In genomic region chrX:100685284-100685996, GRCh38 we compare ENCODE assay signal across 8 cellular contexts. TPM values are rescaled to one million over a fixed set of nuclear protein-coding genes. Genes with fewer than 3 reads are reported as not detected.
DNase-seq lines count a peak whose midpoint lies in the region; ATAC-seq and TF ChIP-seq lines count a peak whose summit lies in the region.

No MANE protein-coding gene starts in this region.

- H3K4me3 ChIP-seq in colonic mucosa, result no peak overlapping the region
- H3K4me3 ChIP-seq in lower leg skin (ENCODE audit: low read depth, poor library complexity, severe bottlenecking), result no peak overlapping the region

- H3K9ac ChIP-seq in colonic mucosa (ENCODE audit: low read depth in 2 of 2, low read length in 2 of 2), result no peak overlapping the region

- peak; percentile 58 for ATAC-seq in GM19025 (IDR thresholded peaks at IDR 0.05; ENCODE audit: low read depth, unreplicated experiment)
- ATAC-seq in HG03342 (IDR thresholded peaks at IDR 0.05; ENCODE audit: unreplicated experiment), result peak; percentile 82
- ATAC-seq in activated CD4-positive, alpha-beta T cell treated with anti-CD3 and anti-CD28 coated beads for 36 hours, result peak; percentile 84

- no peaks in the 10 kb centered on the region for H3K9me3 Mint-ChIP-seq in activated CD4-positive, alpha-beta T cell treated with anti-CD3 and anti-CD28 coated beads for 36 hours (ENCODE audit: low read depth)

- TF ChIP-seq POLR2A in lower leg skin (IDR thresholded peaks at IDR 0.05), result no peak

- TF ChIP-seq CTCF in colonic mucosa (IDR thresholded peaks at IDR 0.05) (peak; percentile 80), lower leg skin (IDR thresholded peaks at IDR 0.05) (peak in 1 of 3 donors; percentile 69)

- peaks cover 13% of the 10 kb centered on the region for H3K4me1 Mint-ChIP-seq in activated CD4-positive, alpha-beta T cell treated with anti-CD3 and anti-CD28 coated beads for 36 hours

- WGBS in lower leg skin, 2 donors, result 20 to 34% methylated on average over 4 to 5 of the region's 5 CpGs

- CTCF ChIA-PET in activated CD4-positive, alpha-beta T cell treated with anti-CD3 and anti-CD28 coated beads for 36 hours (lab: Charles Lee), result interaction anchor here (0.6 to 11.2 kb wide), 13 partner anchors 11 to 510 kb away, joined by 3 to 134 read pairs (median 4); no protein-coding TSS in a partner anchor

- no peaks in the 10 kb centered on the region for H3K27me3 ChIP-seq in colonic mucosa

- H3K36me3 ChIP-seq in colonic mucosa, result no peaks in the 10 kb centered on the region

- no peaks in the 10 kb centered on the region for H3K36me3 Mint-ChIP-seq in activated CD4-positive, alpha-beta T cell treated with anti-CD3 and anti-CD28 coated beads for 36 hours (ENCODE audit: low read depth)

- no peak overlapping the region for H3K4me3 Mint-ChIP-seq in activated CD4-positive, alpha-beta T cell treated with anti-CD3 and anti-CD28 coated beads for 36 hours

- H3K9me3 ChIP-seq in colonic mucosa, result no peaks in the 10 kb centered on the region

- peaks cover 3% of the 10 kb centered on the region for H3K27me3 Mint-ChIP-seq in activated CD4-positive, alpha-beta T cell treated with anti-CD3 and anti-CD28 coated beads for 36 hours

- POLR2A ChIA-PET in activated CD4-positive, alpha-beta T cell treated with anti-CD3 and anti-CD28 coated beads for 36 hours (lab: Charles Lee), result no interaction called here

- intact Hi-C loops in activated CD4-positive, alpha-beta T cell treated with anti-CD3 and anti-CD28 coated beads for 36 hours (cut with DNase I, micrococcal nuclease), result loop anchor here (1.0 to 2.0 kb wide), 3 partner anchors 83 to 602 kb away; no protein-coding TSS in a partner anchor
- intact Hi-C loops in colonic mucosa (cut with DNase I) (no loop called here), lower leg skin (cut with DNase I; ENCODE audit: low total_unique reads) (loop anchor here (10.0 kb wide), 1 partner anchor 79 kb away; no protein-coding TSS in a partner anchor)

- H3K4me1 ChIP-seq in colonic mucosa, result no peaks in the 10 kb centered on the region

- DNase-seq in Ammon's horn (ENCODE audit: low spot score) (peak; percentile 78), NCI-H460 (ENCODE audit: extremely low read depth, low read depth) (peak; percentile 81), colonic mucosa (peak; percentile 87), lower leg skin (ENCODE audit: low spot score in 2 of 2) (peak; percentile 70 to 88)
- peak; percentile 75 for DNase-seq in activated CD4-positive, alpha-beta T cell treated with anti-CD3 and anti-CD28 coated beads for 36 hours
- peak; percentile 30 to 45 for DNase-seq in stimulated activated CD8-positive, alpha-beta memory T cell treated with anti-CD3 and anti-CD28 coated beads, Interleukin-15, amount 100 ng/mL, for 48 hours (ENCODE audit: low read depth in 2 of 2)

- H3K27ac ChIP-seq in colonic mucosa, result no peak overlapping the region

- H3K27ac Mint-ChIP-seq in activated CD4-positive, alpha-beta T cell treated with anti-CD3 and anti-CD28 coated beads for 36 hours, result no peak overlapping the region

RNA-seq across cellular contexts. Expression of gene SRPX2, which starts 41.4 kb away (rescaled TPM):
- total RNA-seq in NCI-H460 (2014; rRNA removed; shearing (Covaris generic)), result 34.8 and 39.8 TPM in 2 replicates
- polyA plus RNA-seq in NCI-H460 (2014; cell fraction: nucleus; rRNA removed), result 49.6 and 93.9 TPM in 2 replicates
- total RNA-seq in activated CD4-positive, alpha-beta T cell treated with anti-CD3 and anti-CD28 coated beads for 36 hours, result not detected
- total RNA-seq in colonic mucosa (1 to 10 TPM; 4.4 to 5.8 TPM), lower leg skin (10 to 100 TPM in 1 of 4 donors, 1 to 10 TPM in 3; 8.1 to 17.6 (median 8.7) TPM)

RNA-seq across cellular contexts. Expression of gene SYTL4, which starts 46.5 kb away (rescaled TPM):
- total RNA-seq in NCI-H460 (2014; rRNA removed; shearing (Covaris generic)), result 7.4 and 9.7 TPM in 2 replicates
- polyA plus RNA-seq in NCI-H460 (2014; cell fraction: nucleus; rRNA removed), result 8.1 and 12.8 TPM in 2 replicates
- not detected for total RNA-seq in activated CD4-positive, alpha-beta T cell treated with anti-CD3 and anti-CD28 coated beads for 36 hours
- total RNA-seq in colonic mucosa, result 10 to 100 TPM; 30.4 to 30.7 TPM
- 1 to 10 TPM; 1.7 to 6.4 (median 4.0) TPM for total RNA-seq in lower leg skin

RNA-seq across cellular contexts. Expression of gene TSPAN6, which starts 48.8 kb away (rescaled TPM):
- 35.3 and 40.8 TPM in 2 replicates for total RNA-seq in NCI-H460 (2014; rRNA removed; shearing (Covaris generic))
- polyA plus RNA-seq in NCI-H460 (2014; cell fraction: nucleus; rRNA removed), result 29.1 and 32.8 TPM in 2 replicates
- total RNA-seq in activated CD4-positive, alpha-beta T cell treated with anti-CD3 and anti-CD28 coated beads for 36 hours, result under 1 TPM; 0.41 to 0.47 TPM
- total RNA-seq in colonic mucosa (100 to 1,000 TPM in 1 of 2 donors, 10 to 100 TPM in 1; 57.6 to 106 TPM), lower leg skin (10 to 100 TPM in 3 of 4 donors, 1 to 10 TPM in 1; 8.2 to 20.1 (median 15.9) TPM)

Comparison
In these comparisons a context has a peak if more than half of its experiments do, and no peak if none do; other contexts are left out.
1. RNA of gene SRPX2, which starts 41.4 kb away (total RNA-seq): 34.8 to 39.8 TPM in NCI-H460, 8.1 to 17.6 TPM in lower leg skin and 4.4 to 5.8 TPM in colonic mucosa; not detected in activated CD4-positive, alpha-beta T cell treated with anti-CD3 and anti-CD28 coated beads for 36 hours; every median in the first group is over 4 times any median in the second.
2. RNA of gene TSPAN6, which starts 48.8 kb away (total RNA-seq): 57.6 to 106 TPM in colonic mucosa, 35.3 to 40.8 TPM in NCI-H460 and 8.2 to 20.1 TPM in lower leg skin; 0.41 to 0.47 TPM in activated CD4-positive, alpha-beta T cell treated with anti-CD3 and anti-CD28 coated beads for 36 hours; every median in the first group is over 4 times any median in the second.
3. Peak in every context shown above with its lines, with median percentiles within 50 percentile points of each other: DNase-seq and ATAC-seq.